In the genomic region with DNA sequence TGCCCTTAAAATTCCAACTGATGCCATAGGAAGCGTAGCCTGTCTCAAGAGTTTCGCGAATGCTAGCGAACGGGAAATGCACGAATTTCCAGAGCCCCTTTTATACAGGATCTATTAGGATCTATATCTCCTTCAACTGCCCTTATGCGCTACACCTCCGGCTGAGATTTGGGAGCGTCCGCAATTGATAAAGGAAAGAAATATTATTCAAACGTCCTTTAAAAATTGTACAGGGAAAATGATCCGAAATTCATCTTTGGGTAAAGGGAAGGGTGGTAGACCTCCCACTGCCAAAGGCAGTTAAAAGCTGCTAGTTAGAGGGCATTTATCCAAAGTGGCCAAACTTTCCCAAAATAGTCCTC, we compare ENCODE assay signal across 8 cellular contexts. TPM values are rescaled to one million over a fixed set of nuclear protein-coding genes. Genes with fewer than 3 reads are reported as not detected.
DNase-seq lines count a peak whose midpoint lies in the region; ATAC-seq and TF ChIP-seq lines count a peak whose summit lies in the region.

No MANE protein-coding gene starts in this region.

- peaks cover 26% of the 10 kb centered on the region for H3K36me3 Mint-ChIP-seq in CD8-positive, alpha-beta T cell
- no peaks in the 10 kb centered on the region for H3K36me3 Mint-ChIP-seq in osteocyte (ENCODE audit: unreplicated experiment)

- no peak for TF ChIP-seq CTCF in CD8-positive, alpha-beta T cell (IDR thresholded peaks at IDR 0.05)
- TF ChIP-seq CTCF in OCI-LY3 (IDR thresholded peaks at IDR 0.05; ENCODE audit: low read depth, low read length): no peak
- no peak for TF ChIP-seq CTCF in epithelial cell of proximal tubule (conservative IDR thresholded peaks at IDR 0.05; ENCODE audit: low read depth, low read length)
- no peak for TF ChIP-seq CTCF in osteocyte (IDR thresholded peaks at IDR 0.05)

- peak overlapping the region; percentile 76 for H3K4me2 ChIP-seq in OCI-LY3 (ENCODE audit: low read length)

- H3K27ac ChIP-seq in CD8-positive, alpha-beta T cell (ENCODE audit: low read depth, low read length): peak overlapping the region; percentile 99
- H3K27ac ChIP-seq in OCI-LY3 (ENCODE audit: low read length): no peak overlapping the region

- H3K4me1 ChIP-seq in CD8-positive, alpha-beta T cell (ENCODE audit: insufficient read depth, low read length): peaks cover 43% of the 10 kb centered on the region
- peaks cover 12% of the 10 kb centered on the region for H3K4me1 ChIP-seq in OCI-LY3 (ENCODE audit: low read length)

- H2AFZ ChIP-seq in OCI-LY3 (ENCODE audit: low read depth, low read length): peak overlapping the region; percentile 72; the same call in 1 of the 2 replicates

- no peaks in the 10 kb centered on the region for H3K27me3 ChIP-seq in CD8-positive, alpha-beta T cell (ENCODE audit: insufficient read depth, low read length)
- H3K27me3 ChIP-seq in OCI-LY3 (ENCODE audit: low read depth, low read length): no peaks in the 10 kb centered on the region

- no peaks in the 10 kb centered on the region for H3K9me3 ChIP-seq in CD8-positive, alpha-beta T cell (ENCODE audit: low read length)
- no peaks in the 10 kb centered on the region for H3K9me3 ChIP-seq in OCI-LY3 (ENCODE audit: insufficient read depth, low read length)

- H4K20me1 ChIP-seq in OCI-LY3 (ENCODE audit: insufficient read depth, low read length): no peaks in the 10 kb centered on the region

- no peaks in the 10 kb centered on the region for H3K79me2 ChIP-seq in OCI-LY3 (ENCODE audit: low read length)

- intact Hi-C loops in CD8-positive, alpha-beta T cell (cut with DNase I, micrococcal nuclease): loop anchor here (2.0 to 10.0 kb wide), 6 partner anchors 63 to 1917 kb away; a partner anchor contains a TSS

- CTCF ChIA-PET in CD8-positive, alpha-beta T cell (lab: Charles Lee): interaction anchor here (1.1 kb wide), 1 partner anchor 385 kb away, joined by 3 read pairs; no protein-coding TSS in a partner anchor

- no peaks in the 10 kb centered on the region for H3K27me3 Mint-ChIP-seq in CD8-positive, alpha-beta T cell (ENCODE audit: low read depth)
- peaks cover 62% of the 10 kb centered on the region for H3K27me3 Mint-ChIP-seq in osteocyte (ENCODE audit: unreplicated experiment)

- ATAC-seq in CD8-positive, alpha-beta T cell: no peak
- ATAC-seq in HG02981 (IDR thresholded peaks at IDR 0.05; ENCODE audit: unreplicated experiment): no peak

- H3K9me3 Mint-ChIP-seq in CD8-positive, alpha-beta T cell: no peaks in the 10 kb centered on the region
- H3K9me3 Mint-ChIP-seq in osteocyte (ENCODE audit: unreplicated experiment): no peaks in the 10 kb centered on the region

- DNase-seq in CD8-positive, alpha-beta T cell: no peak
- DNase-seq in epithelial cell of proximal tubule (ENCODE audit: low read depth) (no peak), osteocyte (ENCODE audit: extremely low spot score, unreplicated experiment) (no peak), middle frontal gyrus (ENCODE audit: extremely low spot score, low spot score) (no peak), COR-L47 (lab: John Stamatoyannopoulos, UW) (no peak)
- no peak for DNase-seq in NK-92 treated with Interleukin-12 subunit alpha and Interleukin-12 subunit beta, amount 100 ng/mL, for 24 hours (lab: John Stamatoyannopoulos, UW)

- peak overlapping the region; percentile 99 for H3K27ac Mint-ChIP-seq in CD8-positive, alpha-beta T cell
- no peak overlapping the region for H3K27ac Mint-ChIP-seq in osteocyte (ENCODE audit: unreplicated experiment)

- peaks cover 50% of the 10 kb centered on the region for H3K4me1 Mint-ChIP-seq in CD8-positive, alpha-beta T cell (ENCODE audit: low read depth)
- H3K4me1 Mint-ChIP-seq in osteocyte (ENCODE audit: unreplicated experiment): peaks cover 24% of the 10 kb centered on the region

- no peak overlapping the region for H3K9ac ChIP-seq in OCI-LY3 (ENCODE audit: low read length)

- peak overlapping the region; percentile 95 for H3K4me3 ChIP-seq in CD8-positive, alpha-beta T cell (ENCODE audit: low read depth, low read length)
- H3K4me3 ChIP-seq in OCI-LY3 (ENCODE audit: low read length) (peak overlapping the region; percentile 88), epithelial cell of proximal tubule (ENCODE audit: low read depth, low read length) (peak overlapping the region; percentile 96)

- peak overlapping the region; percentile 98 for H3K4me3 Mint-ChIP-seq in CD8-positive, alpha-beta T cell
- H3K4me3 Mint-ChIP-seq in osteocyte (ENCODE audit: unreplicated experiment): peak overlapping the region; percentile 95

- POLR2A ChIA-PET in CD8-positive, alpha-beta T cell (lab: Charles Lee): interaction anchor here (0.9 to 5.8 kb wide), 9 partner anchors 12 to 388 kb away, joined by 3 to 93 read pairs (median 8); no protein-coding TSS in a partner anchor

- H3K36me3 ChIP-seq in CD8-positive, alpha-beta T cell (ENCODE audit: insufficient read depth, low read length): no peaks in the 10 kb centered on the region
- H3K36me3 ChIP-seq in OCI-LY3 (replicated peaks; ENCODE audit: low read depth, low read length): no peaks in the 10 kb centered on the region

RNA-seq across cellular contexts. Expression of a gene that starts 0.6 kb away (rescaled TPM):
- 10 to 100 TPM; 29.6 to 32.4 TPM for total RNA-seq in CD8-positive, alpha-beta T cell
- total RNA-seq in epithelial cell of proximal tubule (0.98 and 1.5 TPM in 2 replicates), osteocyte (0.42 and 0.75 TPM in 2 replicates)

Comparison
In these comparisons a context has a peak if more than half of its experiments do, and no peak if none do; other contexts are left out.
1. RNA of a gene that starts 0.6 kb away (total RNA-seq): 29.6 to 32.4 TPM in CD8-positive, alpha-beta T cell; 0.98 to 1.5 TPM in epithelial cell of proximal tubule and 0.42 to 0.75 TPM in osteocyte; every median in the first group is over 10 times any median in the second.
2. Peak in every context shown above with its lines, with median percentiles within 50 percentile points of each other: H3K4me3 ChIP-seq.